Comparison of ENCODE assay signal across 25 cellular contexts in the genomic region with DNA sequence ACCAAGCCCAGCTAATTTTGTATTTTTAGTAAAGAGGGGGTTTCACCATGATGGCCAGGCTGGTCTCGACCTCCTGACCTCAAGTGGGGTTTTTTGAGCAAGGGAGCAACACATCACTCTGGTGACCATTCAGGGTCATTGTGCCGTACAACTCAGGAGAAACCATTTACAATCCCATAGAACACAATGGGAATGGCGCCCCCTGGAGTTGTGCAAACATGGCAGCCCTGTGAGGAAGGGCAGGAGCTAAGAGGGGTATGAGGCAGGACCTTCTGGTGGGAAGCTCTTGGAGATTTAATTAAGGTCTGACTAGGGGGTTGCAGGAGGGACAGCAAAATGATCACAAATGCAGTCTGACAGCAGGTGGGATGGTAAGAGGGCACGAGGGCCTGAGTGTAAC. TPM values are rescaled to one million over a fixed set of nuclear protein-coding genes. Genes with fewer than 3 reads are reported as not detected.
DNase-seq lines count a peak whose midpoint lies in the region; ATAC-seq, FAIRE-seq and TF ChIP-seq lines count a peak whose summit lies in the region.
"Had no signal": no experiment of that assay in that cellular context is flagged by ENCODE, and none has a peak within 500 bp of the region (broad histone marks: within the 10 kb centered on the region; RNA-seq: fewer than 3 reads in every experiment).

No MANE protein-coding gene starts in this region.

- H3K4me2 ChIP-seq in HepG2 (ENCODE audit: low read depth, low read length): no peak overlapping the region
- H3K4me2 ChIP-seq: A549; BLaER1 treated with 17β-estradiol and CSF1 and Interleukin-3, amounts not matched to agents 10 nM and 100 nM had no signal

- intact Hi-C loops in HepG2 (cut with micrococcal nuclease; ENCODE audit: unreplicated experiment) (no loop called here), right lobe of liver (cut with DNase I) (no loop called here)

- POLR2A ChIA-PET in HepG2 (lab: Yijun Ruan, JAX): no interaction called here

- peaks cover 24% of the 10 kb centered on the region for H3K27me3 Mint-ChIP-seq in chondrocyte (ENCODE audit: low read depth)

- no peak for TF ChIP-seq RAD21 in HepG2 (CRISPR knock-in tag; IDR thresholded peaks at IDR 0.05)

- TF ChIP-seq CTCF in HepG2 (CRISPR knock-in tag; IDR thresholded peaks at IDR 0.05) (0 out of 2 replicates have a peak, but pooled peaks have one; percentile 3), right lobe of liver (IDR thresholded peaks at IDR 0.05) (no peak), LNCAP (IDR thresholded peaks at IDR 0.05) (peak; percentile 26; the same call in 1 of the 2 replicates), chondrocyte (IDR thresholded peaks at IDR 0.05) (peak; percentile 35)

- no peak for ATAC-seq in HepG2
- ATAC-seq in right lobe of liver: no peak
- ATAC-seq: A549; activated CD8-positive, alpha-beta T cell treated with anti-CD3 and anti-CD28 coated beads for 36 hours; GM12878; heart left ventricle; naive thymus-derived CD8-positive, alpha-beta T cell; pancreas had no signal

- CTCF ChIA-PET in HepG2 (lab: Yijun Ruan, JAX; ENCODE audit: low intra/inter-chr PET ratio, low total read pairs): no interaction called here

- H3K36me3 ChIP-seq in HepG2 (replicated peaks in 1 of 2; ENCODE audit: control insufficient read depth in 1 of 2, insufficient read depth in 2 of 2, low read length in 2 of 2): no peaks in the 10 kb centered on the region
- no peaks in the 10 kb centered on the region for H3K36me3 ChIP-seq in right lobe of liver
- H3K36me3 ChIP-seq: adrenal gland; BLaER1 treated with 17β-estradiol and CSF1 and Interleukin-3, amounts not matched to agents 10 nM and 100 nM; heart left ventricle; pancreas; sigmoid colon had no signal

- no peak for FAIRE-seq in HepG2 (lab: Jason Lieb, UNC)
- FAIRE-seq: A549, bronchial epithelial cell, D721Med, GM12878, pancreas had no signal

- H3K27me3 ChIP-seq in HepG2 (ENCODE audit: control insufficient read depth in 1 of 2, insufficient read depth in 2 of 2, low read length in 2 of 2) (peaks cover 0 to 21% of the 10 kb centered on the region in 2 experiments; a peak in 2 of 5 replicates), right lobe of liver (no peaks in the 10 kb centered on the region)
- H3K27me3 ChIP-seq: adrenal gland; BLaER1 treated with 17β-estradiol and CSF1 and Interleukin-3, amounts not matched to agents 10 nM and 100 nM; pancreas; sigmoid colon had no signal

- DNase-seq in HepG2 (ENCODE audit: low spot score): no peak
- DNase-seq in right lobe of liver: no peak
- no peak for DNase-seq in chondrocyte (ENCODE audit: low spot score)
- no peak for DNase-seq in NCI-H2107 treated with DMSO at 0.1 percent for 48 hours (lab: John Stamatoyannopoulos, UW; ENCODE audit: unreplicated experiment)
- DNase-seq in cortex of kidney (lab: John Stamatoyannopoulos, UW): no peak
- no peak for DNase-seq in mucosa of gallbladder (ENCODE audit: low spot score)
- no peak for DNase-seq in C1 segment of cervical spinal cord (lab: John Stamatoyannopoulos, UW)
- DNase-seq: activated CD8-positive, alpha-beta T cell treated with anti-CD3 and anti-CD28 coated beads for 36 hours; adrenal gland; heart left ventricle; naive thymus-derived CD8-positive, alpha-beta T cell; NCI-H1417 treated with DMSO at 0.1 percent for 48 hours; NCI-H2107; NCI-H524; pancreas; sigmoid colon; SW 1271; trophoblast cell had no signal

- 2% methylated on average over 4 of the region's 4 CpGs for WGBS in HepG2 (ENCODE audit: low lambda C conversion rate)
- 63% methylated on average over 4 of the region's 4 CpGs for WGBS in right lobe of liver (ENCODE audit: insufficient coverage, low coverage, low lambda C conversion rate, missing lambda C conversion rate)

- H3K4me3 ChIP-seq in HepG2 (replicated peaks in 1 of 3; ENCODE audit: insufficient read depth in 1 of 3, low read depth in 2 of 3, low read length in 3 of 3) (no peak overlapping the region), right lobe of liver (no peak overlapping the region)
- H3K4me3 ChIP-seq: A549; adrenal gland; BLaER1 treated with 17β-estradiol and CSF1 and Interleukin-3, amounts not matched to agents 10 nM and 100 nM; GM12878; heart left ventricle; pancreas; sigmoid colon had no signal

- H4K20me1 ChIP-seq in HepG2 (ENCODE audit: insufficient read depth, low read length): no peaks in the 10 kb centered on the region
- H4K20me1 ChIP-seq: BLaER1 treated with 17β-estradiol and CSF1 and Interleukin-3, amounts not matched to agents 10 nM and 100 nM had no signal

- no peak overlapping the region for H3K27ac ChIP-seq in HepG2 (ENCODE audit: extremely low read length, insufficient read depth, low read length)
- no peak overlapping the region for H3K27ac ChIP-seq in right lobe of liver
- H3K27ac ChIP-seq: A549; adrenal gland; BLaER1 treated with 17β-estradiol and CSF1 and Interleukin-3, amounts not matched to agents 10 nM and 100 nM; heart left ventricle; pancreas; sigmoid colon had no signal

- H3K79me2 ChIP-seq in HepG2 (ENCODE audit: insufficient read depth, low read length): no peaks in the 10 kb centered on the region

- H3K27ac Mint-ChIP-seq in chondrocyte (ENCODE audit: unreplicated experiment): no peak overlapping the region
- H3K27ac Mint-ChIP-seq: activated CD8-positive, alpha-beta T cell treated with anti-CD3 and anti-CD28 coated beads for 36 hours; naive thymus-derived CD8-positive, alpha-beta T cell had no signal

- H3K4me1 ChIP-seq in HepG2 (ENCODE audit: insufficient read depth, low read length) (no peaks in the 10 kb centered on the region), right lobe of liver (no peaks in the 10 kb centered on the region)
- H3K4me1 ChIP-seq: A549, adrenal gland, pancreas, sigmoid colon had no signal

- H3K36me3 Mint-ChIP-seq in chondrocyte (ENCODE audit: low read depth): peaks cover 1% of the 10 kb centered on the region
- H3K36me3 Mint-ChIP-seq: naive thymus-derived CD8-positive, alpha-beta T cell had no signal

- in situ Hi-C loops in HepG2 (cut with HindIII; ENCODE audit: extremely low pct_ligation_motif_present, low pct_unique_long_range_greater_than_20kb): no loop called here

- H3K4me3 Mint-ChIP-seq in chondrocyte (ENCODE audit: unreplicated experiment): no peak overlapping the region
- H3K4me3 Mint-ChIP-seq: activated CD8-positive, alpha-beta T cell treated with anti-CD3 and anti-CD28 coated beads for 36 hours; naive thymus-derived CD8-positive, alpha-beta T cell had no signal

- TF ChIP-seq EP300 in HepG2 (IDR thresholded peaks at IDR 0.05; ENCODE audit: low read depth in 2 of 2, low read length in 2 of 2) (no peak), HepG2 (CRISPR knock-in tag; IDR thresholded peaks at IDR 0.05; ENCODE audit: borderline replicate concordance) (no peak)

- peaks cover 3% of the 10 kb centered on the region for H3K9me3 Mint-ChIP-seq in chondrocyte (ENCODE audit: low read depth)
- H3K9me3 Mint-ChIP-seq: activated CD8-positive, alpha-beta T cell treated with anti-CD3 and anti-CD28 coated beads for 36 hours had no signal

- peaks cover 6% of the 10 kb centered on the region for H3K4me1 Mint-ChIP-seq in chondrocyte (ENCODE audit: low read depth)

- no TSS peak for BruUV-seq in HepG2 (replicated peaks; lab: Mats Ljungman, UMichigan)

- TF ChIP-seq POLR2A in HepG2 (IDR thresholded peaks at IDR 0.05; ENCODE audit: insufficient read depth in 1 of 2, low read depth in 2 of 2, low read length in 2 of 2) (no peak), right lobe of liver (IDR thresholded peaks at IDR 0.05) (no peak)

- H2AFZ ChIP-seq in HepG2 (ENCODE audit: low read length): no peak overlapping the region

- no peak overlapping the region for H3K9ac ChIP-seq in HepG2 (ENCODE audit: insufficient read depth, low read depth, low read length)
- H3K9ac ChIP-seq: BLaER1 treated with 17β-estradiol and CSF1 and Interleukin-3, amounts not matched to agents 10 nM and 100 nM had no signal

- no peaks in the 10 kb centered on the region for H3K9me3 ChIP-seq in HepG2 (ENCODE audit: low read length)
- H3K9me3 ChIP-seq in right lobe of liver: no peaks in the 10 kb centered on the region
- H3K9me3 ChIP-seq: A549, adrenal gland, pancreas had no signal

RNA-seq across cellular contexts. Expression of gene CSF2RB, which starts 9.2 kb away (rescaled TPM):
- not detected in 2 replicates for total RNA-seq in HepG2 (2016; rRNA removed; fragmentation: Illumina TruSeq; extraction: Trizol)
- total RNA-seq in HepG2 (2016; cell fraction: cytosol; rRNA removed; fragmentation: Illumina TruSeq; extraction: Trizol; ENCODE audit: low read depth): not detected in 2 replicates
- not detected in 2 replicates for total RNA-seq in HepG2 (2016; cell fraction: insoluble cytoplasmic fraction; rRNA removed; fragmentation: Illumina TruSeq; extraction: Trizol)
- total RNA-seq in HepG2 (2016; cell fraction: membrane; rRNA removed; fragmentation: Illumina TruSeq; extraction: Trizol): not detected in 2 replicates
- total RNA-seq in HepG2 (2016; cell fraction: nucleus; rRNA removed; fragmentation: Illumina TruSeq; extraction: Trizol): not detected in 2 replicates
- not detected in 2 replicates for polyA plus RNA-seq in HepG2 (2011; rRNA removed)
- not detected in 2 replicates for polyA plus RNA-seq in HepG2 (2011; cell fraction: cytosol; rRNA removed)
- polyA plus RNA-seq in HepG2 (2011; cell fraction: nucleus; rRNA removed): not detected in 2 replicates
- not detected in 2 replicates for polyA plus RNA-seq in HepG2 (2012)
- not detected in 2 replicates for polyA plus RNA-seq in HepG2 (2016; cell fraction: cytosol; fragmentation: Illumina TruSeq; extraction: Trizol; ENCODE audit: low read depth)
- polyA plus RNA-seq in HepG2 (2016; cell fraction: insoluble cytoplasmic fraction; fragmentation: Illumina TruSeq; extraction: Trizol; ENCODE audit: low read depth): not detected in 2 replicates
- not detected in 2 replicates for polyA plus RNA-seq in HepG2 (2016; cell fraction: membrane; fragmentation: Illumina TruSeq; extraction: Trizol; ENCODE audit: low read depth)
- polyA plus RNA-seq in HepG2 (2016; cell fraction: nucleus; fragmentation: Illumina TruSeq; extraction: Trizol; ENCODE audit: insufficient read depth, low read depth): not detected in 2 replicates
- polyA minus RNA-seq in HepG2 (2011; rRNA and poly(A)+ RNA removed; ENCODE audit: low replicate concordance): not detected in 2 replicates
- not detected in 2 replicates for polyA minus RNA-seq in HepG2 (2011; cell fraction: cytosol; rRNA and poly(A)+ RNA removed)
- not detected in 2 replicates for polyA minus RNA-seq in HepG2 (2011; cell fraction: nucleus; rRNA and poly(A)+ RNA removed)
- 1 to 10 TPM in 5 of 6 experiments, under 1 TPM in 1; 0.88 to 4.7 (median 2.4) TPM for total RNA-seq in right lobe of liver
- total RNA-seq in chondrocyte: 0.05 to 0.19 TPM (median 0.08 TPM) in 3 replicates
- 5.8 TPM for total RNA-seq in mucosa of gallbladder
- total RNA-seq: bronchial epithelial cell had no signal
- polyA plus RNA-seq: A549; naive thymus-derived CD8-positive, alpha-beta T cell had no signal

RNA-seq across cellular contexts. Expression of gene NCF4, which starts 43.5 kb away (rescaled TPM):
- not detected in 2 replicates for total RNA-seq in HepG2 (2016; rRNA removed; fragmentation: Illumina TruSeq; extraction: Trizol)
- not detected in 2 replicates for total RNA-seq in HepG2 (2016; cell fraction: cytosol; rRNA removed; fragmentation: Illumina TruSeq; extraction: Trizol; ENCODE audit: low read depth)
- not detected in 2 replicates for total RNA-seq in HepG2 (2016; cell fraction: insoluble cytoplasmic fraction; rRNA removed; fragmentation: Illumina TruSeq; extraction: Trizol)
- not detected in 2 replicates for total RNA-seq in HepG2 (2016; cell fraction: membrane; rRNA removed; fragmentation: Illumina TruSeq; extraction: Trizol)
- total RNA-seq in HepG2 (2016; cell fraction: nucleus; rRNA removed; fragmentation: Illumina TruSeq; extraction: Trizol): not detected in 2 replicates
- not detected in 2 replicates for polyA plus RNA-seq in HepG2 (2011; rRNA removed)
- polyA plus RNA-seq in HepG2 (2011; cell fraction: cytosol; rRNA removed): 0.04 TPM in 2 replicates
- 0.23 TPM in 1 of 2 replicates, not detected in the other for polyA plus RNA-seq in HepG2 (2011; cell fraction: nucleus; rRNA removed)
- polyA plus RNA-seq in HepG2 (2012): not detected in 2 replicates
- polyA plus RNA-seq in HepG2 (2016; cell fraction: cytosol; fragmentation: Illumina TruSeq; extraction: Trizol; ENCODE audit: low read depth): not detected in 2 replicates
- not detected in 2 replicates for polyA plus RNA-seq in HepG2 (2016; cell fraction: insoluble cytoplasmic fraction; fragmentation: Illumina TruSeq; extraction: Trizol; ENCODE audit: low read depth)
- not detected in 2 replicates for polyA plus RNA-seq in HepG2 (2016; cell fraction: membrane; fragmentation: Illumina TruSeq; extraction: Trizol; ENCODE audit: low read depth)
- polyA plus RNA-seq in HepG2 (2016; cell fraction: nucleus; fragmentation: Illumina TruSeq; extraction: Trizol; ENCODE audit: insufficient read depth, low read depth): not detected in 2 replicates
- 0.23 TPM in 1 of 2 replicates, not detected in the other for polyA minus RNA-seq in HepG2 (2011; rRNA and poly(A)+ RNA removed; ENCODE audit: low replicate concordance)
- polyA minus RNA-seq in HepG2 (2011; cell fraction: cytosol; rRNA and poly(A)+ RNA removed): not detected in 2 replicates
- polyA minus RNA-seq in HepG2 (2011; cell fraction: nucleus; rRNA and poly(A)+ RNA removed): not detected in 2 replicates
- 1 to 10 TPM; 2.3 to 6.2 (median 4.0) TPM for total RNA-seq in right lobe of liver
- not detected in 3 replicates for total RNA-seq in chondrocyte
- 11.3 TPM for total RNA-seq in mucosa of gallbladder
- total RNA-seq: bronchial epithelial cell, dermis microvascular lymphatic vessel endothelial cell had no signal
- polyA plus RNA-seq: A549 had no signal

Comparison
In these comparisons a context has a peak if more than half of its experiments do, and no peak if none do; other contexts are left out.
1. CTCF ChIP-seq: peak in HepG2 (single experiment), LNCAP (single experiment) and chondrocyte (single experiment); none in right lobe of liver (0 of 4).